In genomic region chrX:136268051-136269048, GRCh38 we compare ENCODE assay signal across 1 cellular context.
TF ChIP-seq lines count a peak whose summit lies in the region.

No MANE protein-coding gene starts in this region.

TF ChIP-seq in K562, 482 proteins besides CTCF, POLR2A, EP300 and RAD21 (continued from another document):
- no peak for TF ChIP-seq ZNF318 (IDR thresholded peaks at IDR 0.05; ENCODE audit: borderline replicate concordance in 1 of 2, low read depth in 1 of 2)
- no peak for TF ChIP-seq TCFL5 (CRISPR knock-in tag; conservative IDR thresholded peaks at IDR 0.05)
- no peak for TF ChIP-seq ZZZ3 (IDR thresholded peaks at IDR 0.05)
- TF ChIP-seq TBP (optimal IDR thresholded peaks at IDR 0.05; ENCODE audit: low read depth, low read length) = no peak
- TF ChIP-seq, protein P1, sequence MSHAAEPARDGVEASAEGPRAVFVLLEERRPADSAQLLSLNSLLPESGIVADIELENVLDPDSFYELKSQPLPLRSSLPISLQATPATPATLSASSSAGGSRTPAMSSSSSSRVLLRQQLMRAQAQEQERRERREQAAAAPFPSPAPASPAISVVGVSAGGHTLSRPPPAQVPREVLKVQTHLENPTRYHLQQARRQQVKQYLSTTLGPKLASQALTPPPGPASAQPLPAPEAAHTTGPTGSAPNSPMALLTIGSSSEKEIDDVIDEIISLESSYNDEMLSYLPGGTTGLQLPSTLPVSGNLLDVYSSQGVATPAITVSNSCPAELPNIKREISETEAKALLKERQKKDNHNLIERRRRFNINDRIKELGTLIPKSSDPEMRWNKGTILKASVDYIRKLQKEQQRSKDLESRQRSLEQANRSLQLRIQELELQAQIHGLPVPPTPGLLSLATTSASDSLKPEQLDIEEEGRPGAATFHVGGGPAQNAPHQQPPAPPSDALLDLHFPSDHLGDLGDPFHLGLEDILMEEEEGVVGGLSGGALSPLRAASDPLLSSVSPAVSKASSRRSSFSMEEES (CRISPR knock-in tag; IDR thresholded peaks at IDR 0.05) = no peak
- no peak for TF ChIP-seq ELF1 (tag; IDR thresholded peaks at IDR 0.05)
- TF ChIP-seq CSDE1 (IDR thresholded peaks at IDR 0.05) = no peak
- peak; percentile 55; the same call in 1 of the 2 replicates for TF ChIP-seq ATF3 (IDR thresholded peaks at IDR 0.05)
- no peak for TF ChIP-seq ATF3 (CRISPR knock-in tag; conservative IDR thresholded peaks at IDR 0.05)
- no peak for TF ChIP-seq ZNF79 (CRISPR knock-in tag; IDR thresholded peaks at IDR 0.05; ENCODE audit: low read depth)
- TF ChIP-seq, protein P2, sequence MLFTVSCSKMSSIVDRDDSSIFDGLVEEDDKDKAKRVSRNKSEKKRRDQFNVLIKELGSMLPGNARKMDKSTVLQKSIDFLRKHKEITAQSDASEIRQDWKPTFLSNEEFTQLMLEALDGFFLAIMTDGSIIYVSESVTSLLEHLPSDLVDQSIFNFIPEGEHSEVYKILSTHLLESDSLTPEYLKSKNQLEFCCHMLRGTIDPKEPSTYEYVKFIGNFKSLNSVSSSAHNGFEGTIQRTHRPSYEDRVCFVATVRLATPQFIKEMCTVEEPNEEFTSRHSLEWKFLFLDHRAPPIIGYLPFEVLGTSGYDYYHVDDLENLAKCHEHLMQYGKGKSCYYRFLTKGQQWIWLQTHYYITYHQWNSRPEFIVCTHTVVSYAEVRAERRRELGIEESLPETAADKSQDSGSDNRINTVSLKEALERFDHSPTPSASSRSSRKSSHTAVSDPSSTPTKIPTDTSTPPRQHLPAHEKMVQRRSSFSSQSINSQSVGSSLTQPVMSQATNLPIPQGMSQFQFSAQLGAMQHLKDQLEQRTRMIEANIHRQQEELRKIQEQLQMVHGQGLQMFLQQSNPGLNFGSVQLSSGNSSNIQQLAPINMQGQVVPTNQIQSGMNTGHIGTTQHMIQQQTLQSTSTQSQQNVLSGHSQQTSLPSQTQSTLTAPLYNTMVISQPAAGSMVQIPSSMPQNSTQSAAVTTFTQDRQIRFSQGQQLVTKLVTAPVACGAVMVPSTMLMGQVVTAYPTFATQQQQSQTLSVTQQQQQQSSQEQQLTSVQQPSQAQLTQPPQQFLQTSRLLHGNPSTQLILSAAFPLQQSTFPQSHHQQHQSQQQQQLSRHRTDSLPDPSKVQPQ (CRISPR knock-in tag; IDR thresholded peaks at IDR 0.05; ENCODE audit: borderline replicate concordance) = no peak
- peak; percentile 47 for TF ChIP-seq SMC3 (conservative IDR thresholded peaks at IDR 0.05; ENCODE audit: insufficient read depth, low read depth, low read length)
- no peak for TF ChIP-seq ZNF354B (CRISPR knock-in tag; IDR thresholded peaks at IDR 0.05)
